Comparison of ENCODE assay signal across 22 cellular contexts in the genomic region with DNA sequence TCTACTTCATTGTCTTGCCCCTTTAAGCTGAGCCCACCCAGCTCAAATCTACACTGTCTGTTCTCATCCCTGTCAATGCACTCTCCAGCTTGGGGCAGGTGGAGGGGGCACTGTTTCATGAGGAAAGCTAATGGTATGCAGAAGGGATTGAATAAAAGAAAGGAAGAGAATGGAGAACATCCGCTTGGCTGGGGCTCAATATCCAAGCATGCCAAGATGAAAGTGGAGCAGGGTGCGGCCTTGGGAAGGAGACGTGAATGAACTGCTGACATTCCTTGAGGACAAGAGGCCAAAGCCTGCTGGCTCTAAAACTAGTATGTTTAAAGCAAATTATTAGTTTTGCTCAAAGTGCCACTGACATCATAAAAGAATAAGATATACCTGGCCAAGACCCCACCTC. TPM values are rescaled to one million over a fixed set of nuclear protein-coding genes. Genes with fewer than 3 reads are reported as not detected.
DNase-seq lines count a peak whose midpoint lies in the region; ATAC-seq and TF ChIP-seq lines count a peak whose summit lies in the region.
"Had no signal": no experiment of that assay in that cellular context is flagged by ENCODE, and none has a peak within 500 bp of the region (broad histone marks: within the 10 kb centered on the region; RNA-seq: fewer than 3 reads in every experiment).

No MANE protein-coding gene starts in this region.

- ATAC-seq in Right ventricle myocardium inferior (peak; percentile 69), HG02840 (IDR thresholded peaks at IDR 0.05; ENCODE audit: low FRiP score, unreplicated experiment) (no peak), HG03432 (IDR thresholded peaks at IDR 0.05; ENCODE audit: unreplicated experiment) (no peak), mucosa of descending colon (no peak)
- ATAC-seq: activated naive CD8-positive, alpha-beta T cell treated with anti-CD3 and anti-CD28 coated beads, Interleukin-2, amount 50 U/mL, for 24 hours; natural killer cell treated with Interleukin-12 subunit alpha and Interleukin-12 subunit beta and Interleukin-15 and Interleukin-18, amount 100 ng/mL, for 72 hours; stimulated activated effector memory CD8-positive, alpha-beta T cell treated with anti-CD3 and anti-CD28 coated beads, Interleukin-12 subunit alpha, Interleukin-12 subunit beta, amount 100 ng/mL, for 72 hours had no signal

- H3K9me3 ChIP-seq in right atrium auricular region, result no peaks in the 10 kb centered on the region
- no peaks in the 10 kb centered on the region for H3K9me3 ChIP-seq in mucosa of descending colon

- H3K4me3 ChIP-seq in right atrium auricular region (no peak overlapping the region), mucosa of descending colon (no peak overlapping the region)

- H3K36me3 ChIP-seq in right atrium auricular region, result no peaks in the 10 kb centered on the region
- H3K36me3 ChIP-seq in mucosa of descending colon (ENCODE audit: low read depth), result no peaks in the 10 kb centered on the region

- TF ChIP-seq CTCF in right atrium auricular region (IDR thresholded peaks at IDR 0.05), result no peak
- TF ChIP-seq CTCF in GM10248 (IDR thresholded peaks at IDR 0.05; ENCODE audit: control extremely low read depth, extremely low read depth, low read depth, missing control alignments), result no peak
- TF ChIP-seq CTCF in mucosa of descending colon (IDR thresholded peaks at IDR 0.05), result no peak

- H3K4me1 ChIP-seq in right atrium auricular region (peaks cover 0 to 10% of the 10 kb centered on the region in 2 donors), mucosa of descending colon (ENCODE audit: low read depth) (no peaks in the 10 kb centered on the region)

- CTCF ChIA-PET in GM10248 (lab: Yijun Ruan, JAX), result no interaction called here

- no peak for DNase-seq in Right ventricle myocardium inferior (ENCODE audit: missing footprints)
- no peak for DNase-seq in cardiac septum (ENCODE audit: low spot score)
- DNase-seq in right atrium auricular region (ENCODE audit: low spot score), result peak; percentile 77
- DNase-seq in posterior vena cava (ENCODE audit: low spot score), result peak; percentile 84
- no peak for DNase-seq in GM10248 (ENCODE audit: extremely low spot score)
- DNase-seq in mucosa of descending colon, result no peak
- DNase-seq: activated CD4-positive, alpha-beta T cell treated with anti-CD3 and anti-CD28 coated beads, Interleukin-2, amount 50 U/mL, for 48 hours; activated CD4-positive, CD25-positive, alpha-beta regulatory T cell; activated CD8-positive, alpha-beta memory T cell treated with anti-CD3 and anti-CD28 coated beads, Interleukin-2, amount 50 U/mL, for 48 hours; activated gamma-delta T cell; activated naive CD8-positive, alpha-beta T cell treated with anti-CD3 and anti-CD28 coated beads, Interleukin-2, amount 50 U/mL, for 24 hours; Karpas-422; NCI-H187; NCI-H526; small intestine; stimulated activated CD4-positive, alpha-beta T cell treated with anti-CD3 and anti-CD28 coated beads, Interleukin-2, amount 100 ng/mL, for 24 hours had no signal

- POLR2A ChIA-PET in GM10248 (lab: Yijun Ruan, JAX), result no interaction called here

- intact Hi-C loops in Right ventricle myocardium inferior (cut with DNase I) (no loop called here), cardiac septum (cut with DNase I) (no loop called here), posterior vena cava (cut with DNase I) (loop anchor here in 1 of 2 donors (10.0 kb wide), 1 partner anchor 881 kb away; no protein-coding TSS in a partner anchor), mucosa of descending colon (cut with DNase I, micrococcal nuclease) (no loop called here)

- no peaks in the 10 kb centered on the region for H3K27me3 ChIP-seq in right atrium auricular region

- H3K27ac ChIP-seq in right atrium auricular region, result no peak overlapping the region
- H3K27ac ChIP-seq: 22Rv1, RWPE1 had no signal

RNA-seq across cellular contexts. Expression of gene AKAP12, which starts 24.2 kb away (rescaled TPM):
- total RNA-seq in Right ventricle myocardium inferior (18.1 TPM), cardiac septum (15.4 TPM), right atrium auricular region (10 to 100 TPM; 27.7 to 40.1 TPM), posterior vena cava (100 to 1,000 TPM; 140 to 146 TPM), mucosa of descending colon (100 to 1,000 TPM in 1 of 3 donors, 10 to 100 TPM in 1, 1 to 10 TPM in 1; 6.3 to 192 (median 15.3) TPM)

Comparison
In these comparisons a context has a peak if more than half of its experiments do, and no peak if none do; other contexts are left out.
1. DNase-seq: peak in right atrium auricular region (single experiment) and posterior vena cava (single experiment); none in Right ventricle myocardium inferior (single experiment), cardiac septum (single experiment), GM10248 (single experiment) and mucosa of descending colon (0 of 3).